Comparison of ENCODE assay signal across 13 cellular contexts in the genomic region with DNA sequence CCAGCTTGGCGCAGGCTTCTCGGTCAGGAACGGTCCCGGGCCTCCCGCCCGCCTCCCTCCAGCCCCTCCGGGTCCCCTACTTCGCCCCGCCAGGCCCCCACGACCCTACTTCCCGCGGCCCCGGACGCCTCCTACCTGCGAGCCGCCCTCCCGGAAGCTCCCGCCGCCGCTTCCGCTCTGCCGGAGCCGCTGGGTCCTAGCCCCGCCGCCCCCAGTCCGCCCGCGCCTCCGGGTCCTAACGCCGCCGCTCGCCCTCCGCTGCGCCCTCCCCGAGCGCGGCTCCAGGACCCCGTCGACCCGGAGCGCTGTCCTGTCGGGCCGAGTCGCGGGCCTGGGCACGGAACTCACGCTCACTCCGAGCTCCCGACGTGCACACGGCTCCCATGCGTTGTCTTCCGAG. TPM values are rescaled to one million over a fixed set of nuclear protein-coding genes. Genes with fewer than 3 reads are reported as not detected.
DNase-seq lines count a peak whose midpoint lies in the region; ATAC-seq and TF ChIP-seq lines count a peak whose summit lies in the region.
"Not testable (repeated sequence)": the region's sequence is repeated elsewhere in the genome, so short reads cannot be mapped to it uniquely, and the experiment has no call there.
"Had no signal": no experiment of that assay in that cellular context is flagged by ENCODE, and none has a peak within 500 bp of the region (broad histone marks: within the 10 kb centered on the region; RNA-seq: fewer than 3 reads in every experiment).

No MANE protein-coding gene starts in this region.

- H3K36me3 ChIP-seq in BE2C; effector memory CD4-positive, alpha-beta T cell (ENCODE audit: control insufficient read depth, insufficient read depth, low read length); mucosa of descending colon (ENCODE audit: low read depth): not testable (repeated sequence)

- ATAC-seq in mucosa of descending colon = not testable (repeated sequence)

- intact Hi-C loops in mucosa of descending colon (cut with DNase I, micrococcal nuclease) = not testable (repeated sequence)

- H3K27me3 ChIP-seq in BE2C; effector memory CD4-positive, alpha-beta T cell (replicated peaks; ENCODE audit: control insufficient read depth, insufficient read depth, low read length, poor library complexity, severe bottlenecking): not testable (repeated sequence)

- H3K9me3 ChIP-seq in BE2C; effector memory CD4-positive, alpha-beta T cell (ENCODE audit: control insufficient read depth, low read length); mucosa of descending colon: not testable (repeated sequence)

- H3K4me1 ChIP-seq in BE2C; effector memory CD4-positive, alpha-beta T cell (ENCODE audit: control insufficient read depth, insufficient read depth, low read length, poor library complexity, severe bottlenecking); mucosa of descending colon (ENCODE audit: low read depth): not testable (repeated sequence)

- not testable (repeated sequence) for TF ChIP-seq CTCF in BE2C (IDR thresholded peaks at IDR 0.05; ENCODE audit: low read depth, low read length); mucosa of descending colon (IDR thresholded peaks at IDR 0.05)

- not testable (repeated sequence) for H3K27ac ChIP-seq in effector memory CD4-positive, alpha-beta T cell (ENCODE audit: insufficient read depth, low read length, poor library complexity, severe bottlenecking)

- H3K4me3 ChIP-seq in BE2C (ENCODE audit: low read depth, low read length); effector memory CD4-positive, alpha-beta T cell (ENCODE audit: insufficient read depth, low read depth, low read length, poor library complexity, severe bottlenecking); mucosa of descending colon: not testable (repeated sequence)

- DNase-seq in BE2C = peak; percentile 46
- DNase-seq in T-helper 9 cell = peak; percentile 7
- DNase-seq in activated CD8-positive, alpha-beta memory T cell treated with anti-CD3 and anti-CD28 coated beads for 1 hour (ENCODE audit: extremely low read depth in 1 of 2, low read depth in 1 of 2) = peak; percentile 16 to 17
- peak; percentile 46 for DNase-seq in activated T-helper 9 cell treated with anti-CD3 and anti-CD28 coated beads, Interleukin-2, amount 50 U/mL, for 16 hours (ENCODE audit: low read depth)
- DNase-seq in effector memory CD4-positive, alpha-beta T cell = peak; percentile 1 to 27 (median 10)
- DNase-seq in mucosa of descending colon = peak; percentile 39 to 63 (median 43)
- peak; percentile 15 to 47 for DNase-seq in stimulated activated CD4-positive, alpha-beta T cell treated with anti-CD3 and anti-CD28 coated beads, Interleukin-1b, Interleukin-23, amount 100 ng/mL, for 4 hours (ENCODE audit: low read depth in 2 of 2)
- DNase-seq in stimulated activated CD8-positive, alpha-beta memory T cell treated with anti-CD3 and anti-CD28 coated beads, Interleukin-4, amount 100 ng/mL, for 1 hour (ENCODE audit: low read depth in 2 of 2, low spot score in 1 of 2) = peak; percentile 3 to 5

RNA-seq across cellular contexts. Expression of a gene that starts 36.1 kb away (rescaled TPM):
- not detected for polyA plus RNA-seq in BE2C (2012; ENCODE audit: insufficient read depth, insufficient read length, low read depth)
- total RNA-seq in mucosa of descending colon = under 1 TPM in 2 of 3 donors, not detected in 1; 0.65 to 0.79 TPM
- total RNA-seq: glomerular endothelial cell, HT-29, renal cortical epithelial cell, ureter had no signal
- polyA plus RNA-seq: BJ had no signal
